22 cellular contexts compared by ENCODE assay signal in the genomic region with DNA sequence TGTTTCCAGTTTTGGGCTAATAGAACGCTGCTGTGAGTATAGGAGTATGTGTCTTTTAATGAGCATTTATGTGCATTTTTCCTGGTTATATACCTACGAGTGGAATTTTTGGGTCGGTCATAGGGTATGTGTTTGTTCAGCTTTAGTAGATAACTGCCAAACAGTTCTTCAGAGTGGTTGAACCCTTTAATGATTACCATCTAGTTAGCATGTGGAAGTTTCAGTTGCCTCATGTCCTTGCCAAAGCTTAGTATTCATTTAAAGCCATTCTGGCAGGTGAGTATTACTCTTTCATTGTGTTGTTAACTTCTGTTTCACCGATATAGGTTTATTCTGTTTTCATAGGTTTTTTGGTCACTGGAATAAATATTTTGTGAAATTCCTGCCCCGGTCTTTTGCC.
DNase-seq lines count a peak whose midpoint lies in the region; ATAC-seq lines count a peak whose summit lies in the region.
"Had no signal": no experiment of that assay in that cellular context is flagged by ENCODE, and none has a peak within 500 bp of the region (broad histone marks: within the 10 kb centered on the region; RNA-seq: fewer than 3 reads in every experiment).

No MANE protein-coding gene starts in this region.

- ATAC-seq in GM18861 (IDR thresholded peaks at IDR 0.05; ENCODE audit: unreplicated experiment) (peak; percentile 93), GM19468 (IDR thresholded peaks at IDR 0.05; ENCODE audit: extremely low read depth, unreplicated experiment) (peak; percentile 42), HG02938 (IDR thresholded peaks at IDR 0.05; ENCODE audit: unreplicated experiment) (peak; percentile 92), HG03460 (IDR thresholded peaks at IDR 0.05; ENCODE audit: unreplicated experiment) (peak; percentile 81), HG03280 (IDR thresholded peaks at IDR 0.05; ENCODE audit: unreplicated experiment) (no peak)
- no peak for ATAC-seq in natural killer cell treated with Interleukin-12 subunit alpha and Interleukin-12 subunit beta and Interleukin-15 and Interleukin-18, amount 100 ng/mL, for 72 hours
- ATAC-seq: lower lobe of right lung, T-helper 17 cell had no signal

- no peaks in the 10 kb centered on the region for H3K36me3 Mint-ChIP-seq in natural killer cell treated with Interleukin-12 subunit alpha and Interleukin-12 subunit beta and Interleukin-15 and Interleukin-18, amount 100 ng/mL, for 72 hours

- no peak overlapping the region for H3K27ac Mint-ChIP-seq in natural killer cell treated with Interleukin-12 subunit alpha and Interleukin-12 subunit beta and Interleukin-15 and Interleukin-18, amount 100 ng/mL, for 72 hours
- H3K27ac Mint-ChIP-seq: activated CD4-positive, alpha-beta memory T cell treated with anti-CD3 and anti-CD28 coated beads for 36 hours; activated naive CD4-positive, alpha-beta T cell treated with anti-CD3 and anti-CD28 coated beads for 36 hours; CD14-positive monocyte; T-helper 17 cell had no signal

- H3K4me3 Mint-ChIP-seq in natural killer cell treated with Interleukin-12 subunit alpha and Interleukin-12 subunit beta and Interleukin-15 and Interleukin-18, amount 100 ng/mL, for 72 hours, result no peak overlapping the region
- H3K4me3 Mint-ChIP-seq: activated CD4-positive, alpha-beta memory T cell treated with anti-CD3 and anti-CD28 coated beads for 36 hours; activated naive CD4-positive, alpha-beta T cell treated with anti-CD3 and anti-CD28 coated beads for 36 hours; CD14-positive monocyte; central memory CD8-positive, alpha-beta T cell; T-helper 17 cell had no signal

- H3K4me1 Mint-ChIP-seq in natural killer cell treated with Interleukin-12 subunit alpha and Interleukin-12 subunit beta and Interleukin-15 and Interleukin-18, amount 100 ng/mL, for 72 hours (ENCODE audit: low read depth in 2 of 2), result peaks cover 7 to 9% of the 10 kb centered on the region in 2 donors
- H3K4me1 Mint-ChIP-seq: CD14-positive monocyte; central memory CD8-positive, alpha-beta T cell had no signal

- DNase-seq in HT-29 (ENCODE audit: low spot score), result no peak
- no peak for DNase-seq in natural killer cell treated with Interleukin-12 subunit alpha and Interleukin-12 subunit beta and Interleukin-15 and Interleukin-18, amount 100 ng/mL, for 72 hours (ENCODE audit: low spot score)
- DNase-seq in GM19238 (ENCODE audit: insufficient read length, low spot score), result no peak
- DNase-seq: activated CD4-positive, alpha-beta memory T cell treated with anti-CD3 and anti-CD28 coated beads for 36 hours; activated naive CD4-positive, alpha-beta T cell treated with anti-CD3 and anti-CD28 coated beads for 36 hours; aorta; esophagus squamous epithelium; H7; lower lobe of right lung; NCI-H1417 treated with DMSO at 0.1 percent for 48 hours; NCI-H69; OCI-M1; right lobe of liver; stimulated activated CD4-positive, alpha-beta T cell treated with anti-CD3 and anti-CD28 coated beads, Interleukin-1b, Interleukin-23, amount 100 ng/mL, for 48 hours; T-helper 17 cell had no signal

- no peaks in the 10 kb centered on the region for H3K9me3 Mint-ChIP-seq in natural killer cell treated with Interleukin-12 subunit alpha and Interleukin-12 subunit beta and Interleukin-15 and Interleukin-18, amount 100 ng/mL, for 72 hours
- H3K9me3 Mint-ChIP-seq: activated CD4-positive, alpha-beta memory T cell treated with anti-CD3 and anti-CD28 coated beads for 36 hours; activated naive CD4-positive, alpha-beta T cell treated with anti-CD3 and anti-CD28 coated beads for 36 hours; CD14-positive monocyte; central memory CD8-positive, alpha-beta T cell had no signal

- no peaks in the 10 kb centered on the region for H3K27me3 Mint-ChIP-seq in natural killer cell treated with Interleukin-12 subunit alpha and Interleukin-12 subunit beta and Interleukin-15 and Interleukin-18, amount 100 ng/mL, for 72 hours
- H3K27me3 Mint-ChIP-seq: activated CD4-positive, alpha-beta memory T cell treated with anti-CD3 and anti-CD28 coated beads for 36 hours; central memory CD8-positive, alpha-beta T cell; T-helper 17 cell had no signal

Comparison
In these comparisons a context has a peak if more than half of its experiments do, and no peak if none do; other contexts are left out.
1. ATAC-seq: peak in GM18861 (single experiment), GM19468 (single experiment), HG02938 (single experiment) and HG03460 (single experiment); none in natural killer cell treated with Interleukin-12 subunit alpha and Interleukin-12 subunit beta and Interleukin-15 and Interleukin-18, amount 100 ng/mL, for 72 hours (0 of 2) and HG03280 (single experiment).